ENCODE assay signal across 11 cellular contexts in the genomic region with DNA sequence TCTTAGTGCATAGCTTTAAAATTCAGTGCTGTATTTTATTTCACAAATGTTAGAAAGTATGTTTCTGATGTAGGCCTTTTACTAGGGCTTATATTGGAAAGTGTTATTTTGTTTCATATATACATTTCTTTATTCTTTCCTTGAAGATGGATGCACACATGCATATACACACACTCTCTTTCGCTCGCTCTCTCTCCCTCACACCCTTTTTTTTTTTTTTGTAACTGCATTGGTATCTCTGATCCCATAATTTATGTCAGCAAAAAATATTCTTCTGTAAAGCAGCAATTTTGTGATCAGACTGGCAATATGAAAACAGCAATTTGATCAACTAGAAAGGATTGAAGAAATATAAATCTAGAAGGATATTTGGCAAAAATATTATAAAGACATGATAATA. TPM values are rescaled to one million over a fixed set of nuclear protein-coding genes. Genes with fewer than 3 reads are reported as not detected.
DNase-seq lines count a peak whose midpoint lies in the region; ATAC-seq and TF ChIP-seq lines count a peak whose summit lies in the region.
"Had no signal": no experiment of that assay in that cellular context is flagged by ENCODE, and none has a peak within 500 bp of the region (broad histone marks: within the 10 kb centered on the region; RNA-seq: fewer than 3 reads in every experiment).

No MANE protein-coding gene starts in this region.

- H3K4me3 ChIP-seq in thoracic aorta: peak overlapping the region; percentile 100
- H3K4me3 ChIP-seq in suprapubic skin: no peak overlapping the region

- POLR2A ChIA-PET in activated CD4-positive, alpha-beta memory T cell treated with anti-CD3 and anti-CD28 coated beads for 36 hours (lab: Charles Lee): no interaction called here

- no peaks in the 10 kb centered on the region for H3K27me3 Mint-ChIP-seq in activated naive CD4-positive, alpha-beta T cell treated with anti-CD3 and anti-CD28 coated beads, Interleukin-2, amount 50 U/mL, for 24 hours
- H3K27me3 Mint-ChIP-seq in activated CD4-positive, alpha-beta memory T cell treated with anti-CD3 and anti-CD28 coated beads for 36 hours: no peaks in the 10 kb centered on the region
- H3K27me3 Mint-ChIP-seq in glutamatergic neuron (ENCODE audit: unreplicated experiment): peaks cover 11% of the 10 kb centered on the region

- DNase-seq in activated naive CD4-positive, alpha-beta T cell treated with anti-CD3 and anti-CD28 coated beads, Interleukin-2, amount 50 U/mL, for 72 hours (ENCODE audit: low spot score in 2 of 2): no peak
- no peak for DNase-seq in activated CD4-positive, alpha-beta memory T cell treated with anti-CD3 and anti-CD28 coated beads for 36 hours
- DNase-seq in glutamatergic neuron (no peak), thoracic aorta (ENCODE audit: low spot score) (no peak), RPMI8226 (no peak), suprapubic skin (ENCODE audit: low spot score in 2 of 2) (no peak)
- DNase-seq: NCI-H1092 treated with DMSO at 0.1 percent for 48 hours had no signal

- CTCF ChIA-PET in activated CD4-positive, alpha-beta memory T cell treated with anti-CD3 and anti-CD28 coated beads for 36 hours (lab: Charles Lee): interaction anchor here (0.7 to 1.5 kb wide), 3 partner anchors 33 to 487 kb away, joined by 3 to 9 read pairs (median 3); no protein-coding TSS in a partner anchor

- no peaks in the 10 kb centered on the region for H3K9me3 Mint-ChIP-seq in activated naive CD4-positive, alpha-beta T cell treated with anti-CD3 and anti-CD28 coated beads, Interleukin-2, amount 50 U/mL, for 24 hours
- H3K9me3 Mint-ChIP-seq in activated naive CD4-positive, alpha-beta T cell treated with anti-CD3 and anti-CD28 coated beads, Interleukin-2, amount 50 U/mL, for 72 hours: no peaks in the 10 kb centered on the region
- H3K9me3 Mint-ChIP-seq in activated CD4-positive, alpha-beta memory T cell treated with anti-CD3 and anti-CD28 coated beads for 36 hours: no peaks in the 10 kb centered on the region
- peaks cover 10% of the 10 kb centered on the region for H3K9me3 Mint-ChIP-seq in glutamatergic neuron (ENCODE audit: unreplicated experiment)

- no peak for ATAC-seq in activated naive CD4-positive, alpha-beta T cell treated with anti-CD3 and anti-CD28 coated beads, Interleukin-2, amount 50 U/mL, for 72 hours
- no peak for ATAC-seq in thoracic aorta (ENCODE audit: insufficient number of reproducible peaks, low FRiP score, low read depth)
- no peak for ATAC-seq in HG02571 (IDR thresholded peaks at IDR 0.05; ENCODE audit: unreplicated experiment)
- ATAC-seq: Right ventricle myocardium inferior had no signal

- peaks cover under 1% of the 10 kb centered on the region for H3K36me3 Mint-ChIP-seq in activated naive CD4-positive, alpha-beta T cell treated with anti-CD3 and anti-CD28 coated beads, Interleukin-2, amount 50 U/mL, for 24 hours
- peaks cover 7 to 12% of the 10 kb centered on the region in 2 donors for H3K36me3 Mint-ChIP-seq in activated naive CD4-positive, alpha-beta T cell treated with anti-CD3 and anti-CD28 coated beads, Interleukin-2, amount 50 U/mL, for 72 hours
- H3K36me3 Mint-ChIP-seq in activated CD4-positive, alpha-beta memory T cell treated with anti-CD3 and anti-CD28 coated beads for 36 hours: peaks cover 2% of the 10 kb centered on the region
- no peaks in the 10 kb centered on the region for H3K36me3 Mint-ChIP-seq in glutamatergic neuron (ENCODE audit: unreplicated experiment)

- H3K27me3 ChIP-seq in thoracic aorta (replicated peaks; ENCODE audit: insufficient read depth) (no peaks in the 10 kb centered on the region), suprapubic skin (no peaks in the 10 kb centered on the region)
- H3K27me3 ChIP-seq: neutrophil had no signal

- TF ChIP-seq CTCF in glutamatergic neuron (IDR thresholded peaks at IDR 0.05; ENCODE audit: partially characterized antibody, unreplicated experiment) (no peak), thoracic aorta (IDR thresholded peaks at IDR 0.05) (no peak), suprapubic skin (IDR thresholded peaks at IDR 0.05) (no peak)

- TF ChIP-seq POLR2A in suprapubic skin (IDR thresholded peaks at IDR 0.05): no peak

- H3K27ac Mint-ChIP-seq in activated naive CD4-positive, alpha-beta T cell treated with anti-CD3 and anti-CD28 coated beads, Interleukin-2, amount 50 U/mL, for 24 hours: peak overlapping the region; percentile 88
- H3K27ac Mint-ChIP-seq in activated naive CD4-positive, alpha-beta T cell treated with anti-CD3 and anti-CD28 coated beads, Interleukin-2, amount 50 U/mL, for 72 hours: peak overlapping the region in 1 of 2 donors; percentile 64
- H3K27ac Mint-ChIP-seq in activated CD4-positive, alpha-beta memory T cell treated with anti-CD3 and anti-CD28 coated beads for 36 hours: peak overlapping the region; percentile 61
- no peak overlapping the region for H3K27ac Mint-ChIP-seq in glutamatergic neuron (ENCODE audit: unreplicated experiment)

- peaks cover 59% of the 10 kb centered on the region for H3K4me1 Mint-ChIP-seq in activated naive CD4-positive, alpha-beta T cell treated with anti-CD3 and anti-CD28 coated beads, Interleukin-2, amount 50 U/mL, for 24 hours
- peaks cover 37% of the 10 kb centered on the region for H3K4me1 Mint-ChIP-seq in activated CD4-positive, alpha-beta memory T cell treated with anti-CD3 and anti-CD28 coated beads for 36 hours (ENCODE audit: low read depth)
- H3K4me1 Mint-ChIP-seq in glutamatergic neuron (ENCODE audit: low read depth, unreplicated experiment): peaks cover 15% of the 10 kb centered on the region

- H3K4me1 ChIP-seq in thoracic aorta (ENCODE audit: control insufficient read depth in 1 of 2, low read depth in 2 of 2) (peaks cover 29% of the 10 kb centered on the region in 2 donors), suprapubic skin (peaks cover 33% of the 10 kb centered on the region)

- H3K27ac ChIP-seq in thoracic aorta (no peak overlapping the region), suprapubic skin (no peak overlapping the region)

- H3K4me3 Mint-ChIP-seq in activated naive CD4-positive, alpha-beta T cell treated with anti-CD3 and anti-CD28 coated beads, Interleukin-2, amount 50 U/mL, for 24 hours: peak overlapping the region; percentile 85
- peak overlapping the region; percentile 50 for H3K4me3 Mint-ChIP-seq in activated CD4-positive, alpha-beta memory T cell treated with anti-CD3 and anti-CD28 coated beads for 36 hours
- H3K4me3 Mint-ChIP-seq in glutamatergic neuron (ENCODE audit: unreplicated experiment): peak overlapping the region; percentile 100

- WGBS in suprapubic skin: 75% methylated on average over 2 of the region's 2 CpGs

- H3K36me3 ChIP-seq in thoracic aorta (no peaks in the 10 kb centered on the region), suprapubic skin (no peaks in the 10 kb centered on the region)
- H3K36me3 ChIP-seq: neutrophil had no signal

- H3K9me3 ChIP-seq in thoracic aorta (no peaks in the 10 kb centered on the region), suprapubic skin (no peaks in the 10 kb centered on the region)
- H3K9me3 ChIP-seq: neutrophil had no signal

- no peak for TF ChIP-seq EP300 in suprapubic skin (IDR thresholded peaks at IDR 0.05)

- intact Hi-C loops in activated CD4-positive, alpha-beta memory T cell treated with anti-CD3 and anti-CD28 coated beads for 36 hours (cut with micrococcal nuclease): loop anchor here (5.0 kb wide), 2 partner anchors 726 to 1564 kb away; a partner anchor contains a TSS

RNA-seq across cellular contexts. Expression of a gene that starts 2.0 kb away (rescaled TPM):
- 10 to 100 TPM; 37.7 to 47.9 TPM for total RNA-seq in activated naive CD4-positive, alpha-beta T cell treated with anti-CD3 and anti-CD28 coated beads, Interleukin-2, amount 50 U/mL, for 72 hours
- 10 to 100 TPM; 17.6 to 19.1 TPM for total RNA-seq in activated CD4-positive, alpha-beta memory T cell treated with anti-CD3 and anti-CD28 coated beads for 36 hours
- total RNA-seq in glutamatergic neuron (ENCODE audit: unreplicated experiment) (95.4 TPM), thoracic aorta (10 to 100 TPM; 35.1 to 50.3 TPM), suprapubic skin (10 to 100 TPM; 11.9 to 51.9 (median 19.7) TPM)

RNA-seq across cellular contexts. Expression of a gene that starts 2.3 kb away (rescaled TPM):
- 10 to 100 TPM; 32.5 to 35.9 TPM for total RNA-seq in activated naive CD4-positive, alpha-beta T cell treated with anti-CD3 and anti-CD28 coated beads, Interleukin-2, amount 50 U/mL, for 72 hours
- 10 to 100 TPM; 34.1 to 34.9 TPM for total RNA-seq in activated CD4-positive, alpha-beta memory T cell treated with anti-CD3 and anti-CD28 coated beads for 36 hours
- total RNA-seq in glutamatergic neuron (ENCODE audit: unreplicated experiment) (72.9 TPM), thoracic aorta (10 to 100 TPM; 12.2 to 57.9 TPM), suprapubic skin (10 to 100 TPM; 35.0 to 77.2 (median 57.4) TPM)

Comparison
In these comparisons a context has a peak if more than half of its experiments do, and no peak if none do; other contexts are left out.
1. H3K4me3 Mint-ChIP-seq: peak in every context shown above with its lines; median percentile 100 in glutamatergic neuron; 85 in activated naive CD4-positive, alpha-beta T cell treated with anti-CD3 and anti-CD28 coated beads, Interleukin-2, amount 50 U/mL, for 24 hours; 50 in activated CD4-positive, alpha-beta memory T cell treated with anti-CD3 and anti-CD28 coated beads for 36 hours.